17 cellular contexts compared by ENCODE assay signal in the genomic region with DNA sequence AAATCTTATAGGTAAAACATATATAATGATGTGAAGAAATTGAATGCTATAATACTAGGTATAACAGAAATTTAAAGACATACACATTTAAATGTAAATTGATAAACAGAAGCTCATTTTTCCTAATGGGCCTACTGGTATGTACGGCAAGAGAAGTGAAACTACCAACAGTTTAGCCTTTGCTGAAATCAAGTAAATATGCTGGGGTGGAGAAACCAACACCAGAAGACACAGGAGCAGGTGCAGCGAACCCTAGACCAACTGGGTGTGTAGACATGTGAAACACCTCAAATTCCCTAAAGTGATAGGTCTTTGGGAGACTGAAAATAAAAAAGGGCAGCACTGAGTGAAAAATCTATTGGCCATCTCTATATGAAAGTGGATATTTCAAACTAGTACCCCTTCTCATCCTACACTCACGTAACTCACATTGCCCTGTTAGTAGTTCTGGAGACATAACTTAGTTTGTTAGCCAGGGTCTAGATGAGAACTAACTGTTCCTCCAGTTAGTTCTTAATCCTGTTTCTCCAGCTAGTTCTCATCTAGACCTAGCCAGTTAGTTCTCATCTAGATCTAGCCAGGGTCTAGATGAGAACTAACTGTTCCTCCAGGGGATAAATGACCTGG. TPM values are rescaled to one million over a fixed set of nuclear protein-coding genes. Genes with fewer than 3 reads are reported as not detected.
"Had no signal": no experiment of that assay in that cellular context is flagged by ENCODE, and none has a peak within 500 bp of the region (broad histone marks: within the 10 kb centered on the region; RNA-seq: fewer than 3 reads in every experiment).

No MANE protein-coding gene starts in this region.

- H3K36me3 Mint-ChIP-seq: activated naive CD8-positive, alpha-beta T cell treated with anti-CD3 and anti-CD28 coated beads, Interleukin-2, amount 10 ng/mL, durations not matched to agents 7 days and 5 days; brain; naive thymus-derived CD4-positive, alpha-beta T cell had no signal

- H3K4me3 Mint-ChIP-seq: activated B cell treated with CpG ODN at 0.5 μM for 24 hours; activated naive CD8-positive, alpha-beta T cell treated with anti-CD3 and anti-CD28 coated beads, Interleukin-2, amount 10 ng/mL, durations not matched to agents 7 days and 5 days; brain; naive thymus-derived CD4-positive, alpha-beta T cell had no signal

- H3K27ac Mint-ChIP-seq: activated B cell treated with CpG ODN at 0.5 μM for 24 hours; activated naive CD8-positive, alpha-beta T cell treated with anti-CD3 and anti-CD28 coated beads, Interleukin-2, amount 10 ng/mL, durations not matched to agents 7 days and 5 days; brain; naive thymus-derived CD4-positive, alpha-beta T cell had no signal

- H3K4me1 Mint-ChIP-seq: activated naive CD8-positive, alpha-beta T cell treated with anti-CD3 and anti-CD28 coated beads, Interleukin-2, amount 10 ng/mL, durations not matched to agents 7 days and 5 days; brain; naive thymus-derived CD4-positive, alpha-beta T cell had no signal

- H3K9me3 Mint-ChIP-seq: activated B cell treated with CpG ODN at 0.5 μM for 24 hours; activated naive CD8-positive, alpha-beta T cell treated with anti-CD3 and anti-CD28 coated beads, Interleukin-2, amount 10 ng/mL, durations not matched to agents 7 days and 5 days; naive thymus-derived CD4-positive, alpha-beta T cell had no signal

- H3K27ac ChIP-seq: colonic mucosa, ovary, sigmoid colon, spleen, thoracic aorta had no signal

- ATAC-seq: esophagus mucosa; left colon; naive thymus-derived CD4-positive, alpha-beta T cell had no signal

- FAIRE-seq: islet of Langerhans had no signal

- DNase-seq: activated B cell treated with CpG ODN at 0.5 μM for 24 hours; activated CD4-positive, alpha-beta T cell treated with anti-CD3 and anti-CD28 coated beads, Interleukin-2, amount 50 U/mL, for 1 hour; activated CD8-positive, alpha-beta memory T cell treated with anti-CD3 and anti-CD28 coated beads for 24 hours; activated naive CD4-positive, alpha-beta T cell; activated naive CD8-positive, alpha-beta T cell treated with anti-CD3 and anti-CD28 coated beads, Interleukin-2, amount 10 ng/mL, durations not matched to agents 7 days and 5 days; central memory CD4-positive, alpha-beta T cell; colonic mucosa; left colon; mammary epithelial cell; naive thymus-derived CD4-positive, alpha-beta T cell; ovary; sigmoid colon; spleen had no signal

RNA-seq across cellular contexts. Expression of gene SLC35D3, which starts 53.1 kb away (rescaled TPM):
- polyA plus RNA-seq: mammary epithelial cell; naive thymus-derived CD4-positive, alpha-beta T cell; spleen had no signal
